In genomic region chr4:2058264-2059033, GRCh38 we compare ENCODE assay signal across 1 cellular context.
TF ChIP-seq lines count a peak whose summit lies in the region.

No MANE protein-coding gene starts in this region.

TF ChIP-seq in IMR-90, 13 proteins besides CTCF, POLR2A, EP300 and RAD21 (continued from another document):
- TF ChIP-seq USF2 (IDR thresholded peaks at IDR 0.05; ENCODE audit: low read depth, low read length) (no peak), BHLHE40 (IDR thresholded peaks at IDR 0.05; ENCODE audit: low read depth, low read length) (no peak), MXI1 (IDR thresholded peaks at IDR 0.05; ENCODE audit: borderline replicate concordance, low read depth, low read length) (no peak), MAFK (IDR thresholded peaks at IDR 0.05; ENCODE audit: low read depth, low read length) (no peak), CEBPB (IDR thresholded peaks at IDR 0.05; ENCODE audit: low read depth, low read length) (no peak)
TF ChIP-seq in IMR-90: peak in this region for 0.
